Comparison of ENCODE assay signal across 1 cellular context in genomic region chr7:151897201-151897711, GRCh38.
TF ChIP-seq lines count a peak whose summit lies in the region.

No MANE protein-coding gene starts in this region.

TF ChIP-seq in H1, 55 proteins besides CTCF, POLR2A, EP300 and RAD21:
- TF ChIP-seq MAFK (IDR thresholded peaks at IDR 0.05; ENCODE audit: low read depth, low read length) (no peak), BRCA1 (IDR thresholded peaks at IDR 0.05; ENCODE audit: low read depth, low read length) (no peak), TAF1 (IDR thresholded peaks at IDR 0.05; ENCODE audit: low read depth, low read length) (no peak), SP1 (IDR thresholded peaks at IDR 0.05; ENCODE audit: low read depth, low read length) (no peak), CBX8 (IDR thresholded peaks at IDR 0.05; ENCODE audit: borderline replicate concordance, low read depth, low read length) (no peak), YY1 (IDR thresholded peaks at IDR 0.05; ENCODE audit: low read depth, low read length) (no peak), ASH2L (IDR thresholded peaks at IDR 0.05; ENCODE audit: low read length) (peak; percentile 49)
